In genomic region chr16:28120754-28121153, GRCh38 we compare ENCODE assay signal across 1 cellular context.
TF ChIP-seq lines count a peak whose summit lies in the region.

No MANE protein-coding gene starts in this region.

TF ChIP-seq in GM12878, 131 proteins besides CTCF, POLR2A, EP300 and RAD21 (continued from another document):
- TF ChIP-seq ZBTB40 (IDR thresholded peaks at IDR 0.05; ENCODE audit: borderline replicate concordance), result peak; percentile 84
